Comparison of ENCODE assay signal across 8 cellular contexts in genomic region chr6:24980507-24981384, GRCh38. TPM values are rescaled to one million over a fixed set of nuclear protein-coding genes. Genes with fewer than 3 reads are reported as not detected.
DNase-seq lines count a peak whose midpoint lies in the region; TF ChIP-seq lines count a peak whose summit lies in the region.

No MANE protein-coding gene starts in this region.

- peaks cover 48% of the 10 kb centered on the region for H3K4me1 Mint-ChIP-seq in chondrocyte (ENCODE audit: low read depth)

- H3K4me2 ChIP-seq in osteoblast (ENCODE audit: insufficient read depth, low read length): no peak overlapping the region

- H2AFZ ChIP-seq in osteoblast (ENCODE audit: low read length): no peak overlapping the region

- peak overlapping the region; percentile 85 for H3K27ac Mint-ChIP-seq in chondrocyte (ENCODE audit: unreplicated experiment)

- no peaks in the 10 kb centered on the region for H4K20me1 ChIP-seq in osteoblast (ENCODE audit: insufficient read depth, low read length)

- TF ChIP-seq CTCF in chondrocyte (IDR thresholded peaks at IDR 0.05) (no peak), osteoblast (IDR thresholded peaks at IDR 0.05; ENCODE audit: extremely low read depth, low read depth, low read length) (no peak), ascending aorta (IDR thresholded peaks at IDR 0.05) (no peak)

- H3K4me1 ChIP-seq in osteoblast (ENCODE audit: insufficient read depth, low read length) (peaks cover 12% of the 10 kb centered on the region), ascending aorta (no peaks in the 10 kb centered on the region)

- peak overlapping the region; percentile 34 for H3K27ac ChIP-seq in osteoblast (ENCODE audit: low read depth, low read length)
- H3K27ac ChIP-seq in ascending aorta: no peak overlapping the region

- no peaks in the 10 kb centered on the region for H3K27me3 Mint-ChIP-seq in chondrocyte (ENCODE audit: low read depth)

- H3K9me3 ChIP-seq in osteoblast (ENCODE audit: low read depth, low read length): no peaks in the 10 kb centered on the region
- H3K9me3 ChIP-seq in ascending aorta: no peaks in the 10 kb centered on the region

- no peaks in the 10 kb centered on the region for H3K9me3 Mint-ChIP-seq in chondrocyte (ENCODE audit: low read depth)

- no peaks in the 10 kb centered on the region for H3K79me2 ChIP-seq in osteoblast (ENCODE audit: insufficient read depth, low read length)

- H3K4me3 Mint-ChIP-seq in chondrocyte (ENCODE audit: unreplicated experiment): no peak overlapping the region

- intact Hi-C loops in ascending aorta (cut with DNase I): no loop called here

- H3K27me3 ChIP-seq in osteoblast (ENCODE audit: insufficient read depth, low read length) (no peaks in the 10 kb centered on the region), ascending aorta (no peaks in the 10 kb centered on the region)

- H3K36me3 ChIP-seq in osteoblast (ENCODE audit: insufficient read depth, low read length) (no peaks in the 10 kb centered on the region), ascending aorta (no peaks in the 10 kb centered on the region)

- H3K36me3 Mint-ChIP-seq in chondrocyte (ENCODE audit: low read depth): no peaks in the 10 kb centered on the region

- DNase-seq in EH (ENCODE audit: low read depth) (peak; percentile 66), NCI-H146 treated with DMSO at 0.1 percent for 48 hours (lab: John Stamatoyannopoulos, UW; ENCODE audit: unreplicated experiment) (peak; percentile 92), chondrocyte (ENCODE audit: low spot score) (no peak), osteoblast (ENCODE audit: insufficient read length, low spot score, missing footprints) (no peak), CD1c-positive myeloid dendritic cell (ENCODE audit: extremely low spot score) (no peak), KG1 (lab: John Stamatoyannopoulos, UW) (no peak), NCI-H82 treated with DMSO at 0.1 percent for 48 hours (lab: John Stamatoyannopoulos, UW; ENCODE audit: unreplicated experiment) (no peak), ascending aorta (ENCODE audit: low spot score in 2 of 2) (no peak)

- H3K4me3 ChIP-seq in osteoblast (ENCODE audit: insufficient read depth, low read length) (no peak overlapping the region), ascending aorta (no peak overlapping the region)

RNA-seq across cellular contexts. Expression of gene RIPOR2, which starts 45.0 kb away (rescaled TPM):
- total RNA-seq in chondrocyte (0.62 to 1.9 TPM (median 0.92 TPM) in 3 replicates), osteoblast (1.4 and 2.1 TPM in 2 replicates), ascending aorta (49.0 TPM)

Comparison
In these comparisons a context has a peak if more than half of its experiments do, and no peak if none do; other contexts are left out.
1. DNase-seq: peak in EH (single experiment) and NCI-H146 treated with DMSO at 0.1 percent for 48 hours (single experiment); none in chondrocyte (single experiment), osteoblast (single experiment), CD1c-positive myeloid dendritic cell (single experiment), KG1 (single experiment), NCI-H82 treated with DMSO at 0.1 percent for 48 hours (single experiment) and ascending aorta (0 of 2).
2. RNA of gene RIPOR2, which starts 45.0 kb away (total RNA-seq): 49.0 TPM in ascending aorta (single experiment); 1.4 to 2.1 TPM in osteoblast and 0.62 to 1.9 TPM in chondrocyte; every median in the first group is over 10 times any median in the second.